18 cellular contexts compared by ENCODE assay signal in genomic region chr2:14712091-14712490, GRCh38.
DNase-seq lines count a peak whose midpoint lies in the region; ATAC-seq, FAIRE-seq and TF ChIP-seq lines count a peak whose summit lies in the region.
"Had no signal": no experiment of that assay in that cellular context is flagged by ENCODE, and none has a peak within 500 bp of the region (broad histone marks: within the 10 kb centered on the region; RNA-seq: fewer than 3 reads in every experiment).

No MANE protein-coding gene starts in this region.

- no peak overlapping the region for H3K14ac ChIP-seq in IMR-90 (replicated peaks; ENCODE audit: low read depth, low read length)

- BruUV-seq in IMR-90 (replicated peaks; lab: Mats Ljungman, UMichigan) = no TSS peak

- H4K91ac ChIP-seq in IMR-90 (ENCODE audit: insufficient read depth, low read depth, low read length) = no peak overlapping the region

- H4K20me1 ChIP-seq in IMR-90 (ENCODE audit: insufficient read depth, low read length) = no peaks in the 10 kb centered on the region
- H4K20me1 ChIP-seq in fibroblast of lung (ENCODE audit: control insufficient read depth, extremely low read depth, insufficient read depth, low read length) = no peaks in the 10 kb centered on the region

- H3K4me1 ChIP-seq in IMR-90 (ENCODE audit: control insufficient read depth, insufficient read depth, low read length) = no peaks in the 10 kb centered on the region
- no peaks in the 10 kb centered on the region for H3K4me1 ChIP-seq in fibroblast of lung (ENCODE audit: control insufficient read depth, extremely low read depth, insufficient read depth, low read length)
- no peaks in the 10 kb centered on the region for H3K4me1 ChIP-seq in pancreas
- H3K4me1 ChIP-seq: A549, SJSA1 had no signal

- H2AK5ac ChIP-seq in IMR-90 (ENCODE audit: low read depth, low read length) = no peak overlapping the region

- in situ Hi-C loops in IMR-90 (cut with MboI; ENCODE audit: low sequenced_read_pairs) = no loop called here

- H4K5ac ChIP-seq in IMR-90 (ENCODE audit: low read depth, low read length) = no peak overlapping the region

- H3K9me3 ChIP-seq in IMR-90 (ENCODE audit: control insufficient read depth, insufficient read depth, low read length) (peaks cover 6% of the 10 kb centered on the region; the same call in 1 of the 2 replicates), fibroblast of lung (ENCODE audit: control insufficient read depth, insufficient read depth, low read depth, low read length) (no peaks in the 10 kb centered on the region), pancreas (no peaks in the 10 kb centered on the region)
- H3K9me3 ChIP-seq: A549 had no signal

- no peak for FAIRE-seq in pancreas (lab: Jason Lieb, UNC)
- FAIRE-seq: A549, D721Med had no signal

- H2AK9ac ChIP-seq in IMR-90 (replicated peaks; ENCODE audit: low read depth, low read length, poor library complexity) = no peak overlapping the region

- no peak overlapping the region for H3K4ac ChIP-seq in IMR-90 (ENCODE audit: low read depth, low read length)

- TF ChIP-seq CTCF in AG10803 (conservative IDR thresholded peaks at IDR 0.05; ENCODE audit: low read length) (no peak), IMR-90 (conservative IDR thresholded peaks at IDR 0.05; ENCODE audit: low read depth, low read length) (no peak), fibroblast of lung (conservative IDR thresholded peaks at IDR 0.05 in 1 of 2, IDR thresholded peaks at IDR 0.05 in 1 of 2; ENCODE audit: low read depth in 1 of 2, low read length in 2 of 2) (no peak), pancreas (IDR thresholded peaks at IDR 0.05) (no peak)

- POLR2A ChIA-PET in IMR-90 (lab: Charles Lee; ENCODE audit: unreplicated experiment) = no interaction called here

- intact Hi-C loops in IMR-90 (cut with micrococcal nuclease) (no loop called here), sciatic nerve (cut with DNase I) (no loop called here), pancreas (cut with DNase I) (no loop called here)

- H3K56ac ChIP-seq in IMR-90 (ENCODE audit: extremely low read depth, insufficient read depth, low read length) = no peak overlapping the region

- H3K18ac ChIP-seq in IMR-90 (ENCODE audit: low read depth, low read length) = no peak overlapping the region

- H3K4me2 ChIP-seq in IMR-90 (ENCODE audit: low read depth, low read length) (no peak overlapping the region), fibroblast of lung (ENCODE audit: extremely low read depth, insufficient read depth, low read length) (no peak overlapping the region)
- H3K4me2 ChIP-seq: A549 had no signal

- TF ChIP-seq POLR2A in IMR-90 (IDR thresholded peaks at IDR 0.05; ENCODE audit: low read depth, low read length) = no peak

- H2BK5ac ChIP-seq in IMR-90 (ENCODE audit: low read depth, low read length, poor library complexity, severe bottlenecking) = no peak overlapping the region

- H3K79me1 ChIP-seq in IMR-90 (ENCODE audit: low read depth in 1 of 2, low read length in 2 of 2) = no peaks in the 10 kb centered on the region

- no peak overlapping the region for H3K4me3 ChIP-seq in AG10803 (ENCODE audit: low read length)
- H3K4me3 ChIP-seq in IMR-90 (ENCODE audit: insufficient read depth, low read depth, low read length) = no peak overlapping the region
- H3K4me3 ChIP-seq in fibroblast of lung (replicated peaks in 1 of 4; ENCODE audit: control extremely low read depth in 1 of 4, insufficient read depth in 1 of 4, low read depth in 3 of 4, low read length in 4 of 4) = no peak overlapping the region
- H3K4me3 ChIP-seq in pancreas = no peak overlapping the region
- H3K4me3 ChIP-seq: A549, SJSA1 had no signal

- CTCF ChIA-PET in IMR-90 (lab: Yijun Ruan, JAX) = no interaction called here

- H3K27me3 ChIP-seq in IMR-90 (ENCODE audit: control insufficient read depth, insufficient read depth, low read length) = no peaks in the 10 kb centered on the region
- no peaks in the 10 kb centered on the region for H3K27me3 ChIP-seq in fibroblast of lung (ENCODE audit: control insufficient read depth, insufficient read depth, low read length)
- no peaks in the 10 kb centered on the region for H3K27me3 ChIP-seq in pancreas
- H3K27me3 ChIP-seq: SJSA1 had no signal

- 33% methylated on average over 2 of the region's 4 CpGs; no CpG with 5 or more reads in 1 of the 2 experiments for whole genome bisulfite sequencing in IMR-90 (ENCODE audit: extremely low coverage in 2 of 2, insufficient read length in 1 of 2), 2 experiments
- WGBS in pancreas, 2 donors = 59 to 68% methylated on average over 4 of the region's 4 CpGs

- ATAC-seq in IMR-90 (ENCODE audit: low read depth) (no peak), sciatic nerve (peak; percentile 91), HG02798 (IDR thresholded peaks at IDR 0.05; ENCODE audit: poor library complexity, unreplicated experiment) (no peak), pancreas (no peak)
- ATAC-seq: A549 had no signal

- no peak overlapping the region for H3K27ac ChIP-seq in IMR-90 (ENCODE audit: insufficient read depth, low read length)
- no peak overlapping the region for H3K27ac ChIP-seq in fibroblast of lung (ENCODE audit: insufficient read depth, low read length)
- H3K27ac ChIP-seq in pancreas = no peak overlapping the region
- H3K27ac ChIP-seq: A549, HL-60, SJSA1 had no signal

- H2BK20ac ChIP-seq in IMR-90 (ENCODE audit: low read depth, low read length) = no peak overlapping the region

- H2AFZ ChIP-seq in IMR-90 (replicated peaks; ENCODE audit: low read length, poor library complexity) = no peak overlapping the region
- H2AFZ ChIP-seq in fibroblast of lung (ENCODE audit: low read length) = no peak overlapping the region

- dilution Hi-C loops in IMR-90 (cut with HindIII; ENCODE audit: low sequenced_read_pairs, unreplicated experiment) = no loop called here

- H3K9me1 ChIP-seq in IMR-90 (ENCODE audit: insufficient read depth, low read length) = no peaks in the 10 kb centered on the region

- H3K36me3 ChIP-seq in IMR-90 (ENCODE audit: control insufficient read depth, insufficient read depth, low read length) = no peaks in the 10 kb centered on the region
- no peaks in the 10 kb centered on the region for H3K36me3 ChIP-seq in fibroblast of lung (ENCODE audit: control insufficient read depth, insufficient read depth, low read length)
- H3K36me3 ChIP-seq in pancreas = no peaks in the 10 kb centered on the region
- H3K36me3 ChIP-seq: SJSA1 had no signal

- peak; percentile 59 for DNase-seq in AG10803 (ENCODE audit: low read depth)
- DNase-seq in IMR-90 = peak; percentile 13
- DNase-seq in fibroblast of lung (ENCODE audit: low read depth in 2 of 2) = peak; percentile 59 to 68
- DNase-seq in sciatic nerve (ENCODE audit: low spot score) = no peak
- no peak for DNase-seq in pancreas
- DNase-seq in DMS 273 treated with DMSO at 0.1 percent for 48 hours (lab: John Stamatoyannopoulos, UW) = no peak
- DNase-seq: CD4-positive, alpha-beta memory T cell; Kasumi-1; MV-4-11; NCI-H1417 treated with DMSO at 0.1 percent for 48 hours; NCI-H2029; NCI-H2171 treated with DMSO at 0.1 percent for 48 hours; NCI-H510A had no signal

- no peaks in the 10 kb centered on the region for H3K79me2 ChIP-seq in fibroblast of lung (ENCODE audit: control insufficient read depth, insufficient read depth, low read length)

- H2BK120ac ChIP-seq in IMR-90 (ENCODE audit: low read depth, low read length) = no peak overlapping the region

- TF ChIP-seq RAD21 in IMR-90 (IDR thresholded peaks at IDR 0.05; ENCODE audit: low read length) = no peak

- H3K23ac ChIP-seq in IMR-90 (ENCODE audit: low read depth, low read length) = no peak overlapping the region

- H2BK15ac ChIP-seq in IMR-90 (ENCODE audit: low read depth, low read length) = 0 out of 3 replicates have a peak overlapping the region, but pooled peaks have one; percentile 39

- H3K9ac ChIP-seq in IMR-90 (ENCODE audit: low read depth, low read length) = no peak overlapping the region
- H3K9ac ChIP-seq in fibroblast of lung (ENCODE audit: insufficient read depth, low read length) = no peak overlapping the region

- H4K8ac ChIP-seq in IMR-90 (ENCODE audit: low read depth in 2 of 2, low read length in 2 of 2) = no peak overlapping the region

TF ChIP-seq in IMR-90, 13 proteins besides CTCF, POLR2A, EP300 and RAD21:
- TF ChIP-seq ELK1 (IDR thresholded peaks at IDR 0.05; ENCODE audit: borderline replicate concordance, low read depth, low read length) = no peak
- TF ChIP-seq SMC3 (IDR thresholded peaks at IDR 0.05; ENCODE audit: low read depth, low read length) = no peak
- no peak for TF ChIP-seq BHLHE40 (IDR thresholded peaks at IDR 0.05; ENCODE audit: low read depth, low read length)
- no peak for TF ChIP-seq RFX5 (IDR thresholded peaks at IDR 0.05; ENCODE audit: low read depth, low read length)
- no peak for TF ChIP-seq FOS (IDR thresholded peaks at IDR 0.05; ENCODE audit: low read depth, low read length)
- TF ChIP-seq RCOR1 (IDR thresholded peaks at IDR 0.05; ENCODE audit: insufficient replicate concordance, low read length) = no peak

Comparison
In these comparisons a context has a peak if more than half of its experiments do, and no peak if none do; other contexts are left out.
1. DNase-seq: peak in AG10803 (single experiment), IMR-90 (single experiment) and fibroblast of lung (2 of 2); none in sciatic nerve (single experiment), pancreas (0 of 6) and DMS 273 treated with DMSO at 0.1 percent for 48 hours (single experiment).